In the genomic region with DNA sequence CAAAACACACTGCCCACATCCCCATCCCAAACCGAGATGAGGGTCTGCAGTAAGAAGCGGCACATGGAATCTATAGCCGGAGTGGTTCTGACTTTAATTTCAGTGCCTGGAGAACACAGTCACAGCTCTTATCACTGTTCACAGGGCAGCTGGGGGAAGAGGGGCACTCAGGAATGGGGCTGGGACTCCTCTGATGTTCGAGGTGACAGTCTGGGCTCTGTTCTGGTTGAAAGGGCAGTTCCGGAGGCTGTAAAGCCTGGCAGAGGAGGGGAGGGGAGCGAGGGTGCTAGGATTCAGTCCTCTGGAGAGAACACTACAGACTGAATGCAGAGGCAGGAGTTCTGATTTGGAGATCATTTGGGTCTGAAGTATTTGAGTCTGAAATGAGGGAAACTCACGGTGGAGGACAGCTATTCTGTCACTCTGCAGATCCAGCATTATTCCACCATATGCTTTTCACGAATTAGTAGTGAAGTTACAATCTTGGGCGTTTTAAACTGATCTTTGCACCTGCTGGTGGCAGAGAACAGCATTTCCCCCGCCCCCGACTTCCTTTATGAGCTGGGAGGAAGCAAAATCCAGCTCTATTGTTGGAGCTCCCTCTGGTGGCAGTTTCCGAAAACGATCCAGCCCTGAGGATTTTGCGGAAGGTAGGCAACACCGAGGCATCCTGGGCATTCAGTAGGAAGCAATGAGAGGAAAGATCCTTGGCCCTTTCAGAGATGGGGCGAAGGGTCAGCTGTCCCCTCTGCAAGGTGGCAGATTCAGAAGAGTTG, we compare ENCODE assay signal across 8 cellular contexts. TPM values are rescaled to one million over a fixed set of nuclear protein-coding genes. Genes with fewer than 3 reads are reported as not detected.
DNase-seq lines count a peak whose midpoint lies in the region; ATAC-seq and TF ChIP-seq lines count a peak whose summit lies in the region.

No MANE protein-coding gene starts in this region.

- no peaks in the 10 kb centered on the region for H3K9me3 Mint-ChIP-seq in GM23338
- no peaks in the 10 kb centered on the region for H3K9me3 Mint-ChIP-seq in activated naive CD4-positive, alpha-beta T cell treated with anti-CD3 and anti-CD28 coated beads for 36 hours

- H2AFZ ChIP-seq in GM23338 = peak overlapping the region; percentile 97

- H3K4me1 ChIP-seq in ES-I3 (ENCODE audit: insufficient read depth, low read length) (no peaks in the 10 kb centered on the region), GM23338 (ENCODE audit: insufficient read depth) (peaks cover 7% of the 10 kb centered on the region; the same call in 1 of the 2 replicates), SJCRH30 (no peaks in the 10 kb centered on the region), ovary (ENCODE audit: insufficient read depth) (peaks cover 7% of the 10 kb centered on the region), thymus (ENCODE audit: control insufficient read depth, insufficient read depth, low read length) (peaks cover 6% of the 10 kb centered on the region)

- CTCF ChIA-PET in activated naive CD4-positive, alpha-beta T cell treated with anti-CD3 and anti-CD28 coated beads for 36 hours (lab: Charles Lee) = interaction anchor here (0.6 to 6.6 kb wide), 37 partner anchors 8 to 499 kb away, joined by 3 to 98 read pairs (median 4); a partner anchor contains a TSS

- peak overlapping the region; percentile 78 for H3K4me3 Mint-ChIP-seq in GM23338
- peak overlapping the region; percentile 78 for H3K4me3 Mint-ChIP-seq in activated naive CD4-positive, alpha-beta T cell treated with anti-CD3 and anti-CD28 coated beads for 36 hours

- no peak for TF ChIP-seq POLR2A in ovary (IDR thresholded peaks at IDR 0.05)

- no peaks in the 10 kb centered on the region for H3K79me2 ChIP-seq in GM23338 (replicated peaks; ENCODE audit: insufficient read depth)

- TF ChIP-seq CTCF in GM23338 (conservative IDR thresholded peaks at IDR 0.05; ENCODE audit: low read depth in 2 of 2) (peak; percentile 93 to 94), ovary (IDR thresholded peaks at IDR 0.05) (peak; percentile 33 to 62 (median 42))

- H3K27ac ChIP-seq in GM23338 (ENCODE audit: low read depth) = no peak overlapping the region
- no peak overlapping the region for H3K27ac ChIP-seq in SJCRH30
- no peak overlapping the region for H3K27ac ChIP-seq in ovary
- H3K27ac ChIP-seq in thymus (ENCODE audit: low read depth) = no peak overlapping the region

- WGBS in ovary, 3 donors = 8 to 11% (median 10%) methylated on average over 16 of the region's 16 CpGs
- 9% methylated on average over 16 of the region's 16 CpGs for WGBS in thymus

- H3K36me3 Mint-ChIP-seq in GM23338 (ENCODE audit: low read depth) = no peaks in the 10 kb centered on the region
- H3K36me3 Mint-ChIP-seq in activated naive CD4-positive, alpha-beta T cell treated with anti-CD3 and anti-CD28 coated beads for 36 hours (ENCODE audit: low read depth) = no peaks in the 10 kb centered on the region

- peaks cover 8% of the 10 kb centered on the region; the same call in 1 of the 2 replicates for H4K20me1 ChIP-seq in GM23338 (replicated peaks; ENCODE audit: insufficient read depth)

- H3K4me2 ChIP-seq in GM23338 = peak overlapping the region; percentile 90

- H3K4me1 Mint-ChIP-seq in GM23338 = peaks cover 14% of the 10 kb centered on the region; the same call in 2 of the 3 replicates
- peaks cover 15% of the 10 kb centered on the region for H3K4me1 Mint-ChIP-seq in activated naive CD4-positive, alpha-beta T cell treated with anti-CD3 and anti-CD28 coated beads for 36 hours (ENCODE audit: low read depth)

- peak overlapping the region; percentile 41; the same call in 1 of the 2 replicates for H3K9ac ChIP-seq in ES-I3 (ENCODE audit: low read depth, low read length)

- H3K36me3 ChIP-seq in ES-I3 (ENCODE audit: insufficient read depth, low read length) (no peaks in the 10 kb centered on the region), GM23338 (ENCODE audit: insufficient read depth) (no peaks in the 10 kb centered on the region), SJCRH30 (no peaks in the 10 kb centered on the region), ovary (no peaks in the 10 kb centered on the region), thymus (ENCODE audit: control insufficient read depth, insufficient read depth) (no peaks in the 10 kb centered on the region)

- TF ChIP-seq EP300 in ovary (IDR thresholded peaks at IDR 0.05) = no peak

- no peaks in the 10 kb centered on the region; the same call in 1 of the 2 replicates for H3F3A ChIP-seq in GM23338 (replicated peaks; ENCODE audit: low read depth)

- H3K27me3 Mint-ChIP-seq in GM23338 (ENCODE audit: insufficient read depth, low read depth, poor library complexity) = peaks cover 62% of the 10 kb centered on the region
- H3K27me3 Mint-ChIP-seq in activated naive CD4-positive, alpha-beta T cell treated with anti-CD3 and anti-CD28 coated beads for 36 hours (ENCODE audit: low read depth) = peaks cover 25% of the 10 kb centered on the region

- no peak overlapping the region for H3K27ac Mint-ChIP-seq in GM23338
- peak overlapping the region; percentile 16 for H3K27ac Mint-ChIP-seq in activated naive CD4-positive, alpha-beta T cell treated with anti-CD3 and anti-CD28 coated beads for 36 hours

- H3K9me2 ChIP-seq in GM23338 (ENCODE audit: insufficient read depth) = no peaks in the 10 kb centered on the region

- H3K9me3 ChIP-seq in ES-I3 (ENCODE audit: control insufficient read depth, insufficient read depth, low read length) (no peaks in the 10 kb centered on the region), SJCRH30 (replicated peaks) (no peaks in the 10 kb centered on the region), ovary (no peaks in the 10 kb centered on the region), thymus (ENCODE audit: control insufficient read depth) (no peaks in the 10 kb centered on the region)

- H3K27me3 ChIP-seq in GM23338 (ENCODE audit: insufficient read depth) = peaks cover 68% of the 10 kb centered on the region
- peaks cover 9% of the 10 kb centered on the region for H3K27me3 ChIP-seq in SJCRH30
- no peaks in the 10 kb centered on the region for H3K27me3 ChIP-seq in ovary
- peaks cover 22% of the 10 kb centered on the region for H3K27me3 ChIP-seq in thymus (ENCODE audit: control insufficient read depth, insufficient read depth)

- intact Hi-C loops in activated naive CD4-positive, alpha-beta T cell treated with anti-CD3 and anti-CD28 coated beads for 36 hours (cut with micrococcal nuclease) = loop anchor here (1.0 to 5.0 kb wide), 6 partner anchors 167 to 732 kb away; a partner anchor contains a TSS
- intact Hi-C loops in head of caudate nucleus (cut with DNase I) (loop anchor here (2.0 to 5.0 kb wide), 2 partner anchors 378 to 492 kb away; no protein-coding TSS in a partner anchor), ovary (cut with DNase I) (loop anchor here in 3 of 4 donors (1.0 to 10.0 kb wide), 5 partner anchors 377 to 548 kb away; no protein-coding TSS in a partner anchor)

- peak; percentile 88 for ATAC-seq in GM23338

- DNase-seq in GM23338 (ENCODE audit: low spot score) (peak; percentile 95), Kasumi-1 (lab: John Stamatoyannopoulos, UW) (peak; percentile 89), SJCRH30 (peak; percentile 66 to 88), head of caudate nucleus (peak; percentile 73 to 96 (median 89)), ovary (peak; percentile 48 to 75 (median 71))
- peak; percentile 95 for DNase-seq in activated naive CD4-positive, alpha-beta T cell treated with anti-CD3 and anti-CD28 coated beads for 36 hours

- H3K4me3 ChIP-seq in GM23338 = peak overlapping the region; percentile 56
- H3K4me3 ChIP-seq in SJCRH30 = peak overlapping the region; percentile 19
- peak overlapping the region; percentile 26 for H3K4me3 ChIP-seq in ovary
- H3K4me3 ChIP-seq in thymus (ENCODE audit: low read length) = peak overlapping the region; percentile 29

TF ChIP-seq in GM23338, 12 proteins besides CTCF, POLR2A, EP300 and RAD21 (continues in another document):
- TF ChIP-seq ZNF331 (CRISPR knock-in tag; IDR thresholded peaks at IDR 0.05; ENCODE audit: low read depth) (no peak), CREB1 (CRISPR knock-in tag; IDR thresholded peaks at IDR 0.05; ENCODE audit: low read depth) (no peak), POLR2AphosphoS5 (IDR thresholded peaks at IDR 0.05; ENCODE audit: low read depth) (no peak), EZH2phosphoT487 (IDR thresholded peaks at IDR 0.05; ENCODE audit: unreplicated experiment) (no peak), ZNF114 (CRISPR knock-in tag; IDR thresholded peaks at IDR 0.05) (no peak), JUNB (IDR thresholded peaks at IDR 0.05; ENCODE audit: unreplicated experiment) (no peak)

RNA-seq across cellular contexts. Expression of a gene that starts 22.7 kb away (rescaled TPM):
- total RNA-seq in GM23338 (2014; rRNA removed; shearing (Covaris generic)) = not detected in 2 replicates
- polyA plus RNA-seq in GM23338 (2016; fragmentation: Nextera tagmentation; extraction: Ambion mirVana) (not detected in 2 replicates), ovary (not detected), thymus (0.02 TPM)
- not detected in 2 replicates for total RNA-seq in SJCRH30 (2014; rRNA removed; shearing (Covaris generic))
- total RNA-seq in activated naive CD4-positive, alpha-beta T cell treated with anti-CD3 and anti-CD28 coated beads for 36 hours = not detected
- not detected for total RNA-seq in ovary

RNA-seq across cellular contexts. Expression of a gene that starts 36.6 kb away (rescaled TPM):
- not detected in 2 replicates for total RNA-seq in GM23338 (2014; rRNA removed; shearing (Covaris generic))
- polyA plus RNA-seq in GM23338 (2016; fragmentation: Nextera tagmentation; extraction: Ambion mirVana) (not detected in 2 replicates), ovary (not detected), thymus (0.02 TPM)
- total RNA-seq in SJCRH30 (2014; rRNA removed; shearing (Covaris generic)) = not detected in 2 replicates
- not detected for total RNA-seq in activated naive CD4-positive, alpha-beta T cell treated with anti-CD3 and anti-CD28 coated beads for 36 hours
- not detected for total RNA-seq in ovary
